ENCODE assay signal across 17 cellular contexts in genomic region chr11:1226981-1227550, GRCh38. TPM values are rescaled to one million over a fixed set of nuclear protein-coding genes. Genes with fewer than 3 reads are reported as not detected.
DNase-seq lines count a peak whose midpoint lies in the region; ATAC-seq and TF ChIP-seq lines count a peak whose summit lies in the region.
"Had no signal": no experiment of that assay in that cellular context is flagged by ENCODE, and none has a peak within 500 bp of the region (broad histone marks: within the 10 kb centered on the region; RNA-seq: fewer than 3 reads in every experiment).

No MANE protein-coding gene starts in this region.

- H3K27me3 Mint-ChIP-seq in activated naive CD4-positive, alpha-beta T cell treated with anti-CD3 and anti-CD28 coated beads, Interleukin-2, amount 10 ng/mL, durations not matched to agents 7 days and 5 days = no peaks in the 10 kb centered on the region
- H3K27me3 Mint-ChIP-seq in activated naive CD4-positive, alpha-beta T cell treated with anti-CD3 and anti-CD28 coated beads for 36 hours (ENCODE audit: low read depth) = no peaks in the 10 kb centered on the region
- H3K27me3 Mint-ChIP-seq: activated naive CD8-positive, alpha-beta T cell treated with anti-CD3 and anti-CD28 coated beads for 36 hours had no signal

- H3K36me3 ChIP-seq in suprapubic skin = no peaks in the 10 kb centered on the region

- no peak overlapping the region for H3K4me3 ChIP-seq in WI38 (ENCODE audit: low read depth, low read length)
- H3K4me3 ChIP-seq in suprapubic skin = no peak overlapping the region

- no peak for TF ChIP-seq POLR2A in suprapubic skin (IDR thresholded peaks at IDR 0.05)

- no peaks in the 10 kb centered on the region for H3K9me3 Mint-ChIP-seq in activated naive CD4-positive, alpha-beta T cell treated with anti-CD3 and anti-CD28 coated beads, Interleukin-2, amount 10 ng/mL, durations not matched to agents 7 days and 5 days
- H3K9me3 Mint-ChIP-seq in activated naive CD4-positive, alpha-beta T cell treated with anti-CD3 and anti-CD28 coated beads for 36 hours = no peaks in the 10 kb centered on the region
- H3K9me3 Mint-ChIP-seq: activated naive CD8-positive, alpha-beta T cell treated with anti-CD3 and anti-CD28 coated beads for 36 hours; stimulated activated naive CD8-positive, alpha-beta T cell treated with anti-CD3 and anti-CD28 coated beads, Interleukin-15, amount 100 ng/mL, for 72 hours; T-cell had no signal

- no CpG with 5 or more reads among the region's 23 CpGs for WGBS in suprapubic skin

- CTCF ChIA-PET in activated naive CD4-positive, alpha-beta T cell treated with anti-CD3 and anti-CD28 coated beads, Interleukin-2, amount 10 ng/mL, durations not matched to agents 7 days and 5 days (lab: Charles Lee) = no interaction called here
- CTCF ChIA-PET in activated naive CD4-positive, alpha-beta T cell treated with anti-CD3 and anti-CD28 coated beads for 36 hours (lab: Charles Lee) = no interaction called here

- no peaks in the 10 kb centered on the region for H3K4me1 Mint-ChIP-seq in activated naive CD4-positive, alpha-beta T cell treated with anti-CD3 and anti-CD28 coated beads, Interleukin-2, amount 10 ng/mL, durations not matched to agents 7 days and 5 days
- H3K4me1 Mint-ChIP-seq in activated naive CD4-positive, alpha-beta T cell treated with anti-CD3 and anti-CD28 coated beads for 36 hours (ENCODE audit: low read depth) = no peaks in the 10 kb centered on the region
- H3K4me1 Mint-ChIP-seq: activated naive CD8-positive, alpha-beta T cell treated with anti-CD3 and anti-CD28 coated beads for 36 hours; stimulated activated naive CD8-positive, alpha-beta T cell treated with anti-CD3 and anti-CD28 coated beads, Interleukin-15, amount 100 ng/mL, for 72 hours; T-cell had no signal

- peak; percentile 15 for DNase-seq in activated naive CD4-positive, alpha-beta T cell treated with anti-CD3 and anti-CD28 coated beads, Interleukin-2, amount 10 ng/mL, durations not matched to agents 7 days and 5 days
- no peak for DNase-seq in activated naive CD4-positive, alpha-beta T cell treated with anti-CD3 and anti-CD28 coated beads for 36 hours
- DNase-seq in iris pigment epithelial cell (ENCODE audit: low read depth) (peak; percentile 13), suprapubic skin (ENCODE audit: low spot score in 2 of 2) (peak; percentile 57 to 76), foreskin keratinocyte (no peak)
- no peak for DNase-seq in effector CD8-positive, alpha-beta T cell (lab: John Stamatoyannopoulos, UW)
- no peak for DNase-seq in stimulated activated naive CD4-positive, alpha-beta T cell treated with Interleukin-2 at 50 U/mL for 16 hours (lab: John Stamatoyannopoulos, UW)
- DNase-seq: activated naive CD8-positive, alpha-beta T cell treated with anti-CD3 and anti-CD28 coated beads for 36 hours; AML-193; effector CD4-positive, alpha-beta T cell; hippocampal formation; NCI-H1436; NCI-H748 treated with DMSO at 0.1 percent for 48 hours; stimulated activated naive CD8-positive, alpha-beta T cell treated with anti-CD3 and anti-CD28 coated beads, Interleukin-15, amount 100 ng/mL, for 72 hours; T-cell had no signal

- no peak for ATAC-seq in foreskin keratinocyte
- ATAC-seq: stimulated activated naive CD8-positive, alpha-beta T cell treated with anti-CD3 and anti-CD28 coated beads, Interleukin-15, amount 100 ng/mL, for 72 hours; T-cell had no signal

- H3K27ac ChIP-seq in suprapubic skin (no peak overlapping the region), foreskin keratinocyte (no peak overlapping the region)

- no peak overlapping the region for H3K27ac Mint-ChIP-seq in activated naive CD4-positive, alpha-beta T cell treated with anti-CD3 and anti-CD28 coated beads, Interleukin-2, amount 10 ng/mL, durations not matched to agents 7 days and 5 days
- H3K27ac Mint-ChIP-seq in activated naive CD4-positive, alpha-beta T cell treated with anti-CD3 and anti-CD28 coated beads for 36 hours = no peak overlapping the region
- H3K27ac Mint-ChIP-seq: activated naive CD8-positive, alpha-beta T cell treated with anti-CD3 and anti-CD28 coated beads for 36 hours; stimulated activated naive CD8-positive, alpha-beta T cell treated with anti-CD3 and anti-CD28 coated beads, Interleukin-15, amount 100 ng/mL, for 72 hours; T-cell had no signal

- intact Hi-C loops in activated naive CD4-positive, alpha-beta T cell treated with anti-CD3 and anti-CD28 coated beads for 36 hours (cut with micrococcal nuclease) = no loop called here

- no peaks in the 10 kb centered on the region for H3K36me3 Mint-ChIP-seq in activated naive CD4-positive, alpha-beta T cell treated with anti-CD3 and anti-CD28 coated beads, Interleukin-2, amount 10 ng/mL, durations not matched to agents 7 days and 5 days
- no peaks in the 10 kb centered on the region for H3K36me3 Mint-ChIP-seq in activated naive CD4-positive, alpha-beta T cell treated with anti-CD3 and anti-CD28 coated beads for 36 hours (ENCODE audit: low read depth)
- H3K36me3 Mint-ChIP-seq: activated naive CD8-positive, alpha-beta T cell treated with anti-CD3 and anti-CD28 coated beads for 36 hours; T-cell had no signal

- TF ChIP-seq EP300 in suprapubic skin (IDR thresholded peaks at IDR 0.05) = no peak

- TF ChIP-seq CTCF in WI38 (IDR thresholded peaks at IDR 0.05; ENCODE audit: low read depth, low read length) (peak; percentile 18; the same call in 1 of the 2 replicates), suprapubic skin (IDR thresholded peaks at IDR 0.05) (no peak), foreskin keratinocyte (conservative IDR thresholded peaks at IDR 0.05) (no peak)

- no peak overlapping the region for H3K4me3 Mint-ChIP-seq in activated naive CD4-positive, alpha-beta T cell treated with anti-CD3 and anti-CD28 coated beads, Interleukin-2, amount 10 ng/mL, durations not matched to agents 7 days and 5 days
- H3K4me3 Mint-ChIP-seq in activated naive CD4-positive, alpha-beta T cell treated with anti-CD3 and anti-CD28 coated beads for 36 hours = no peak overlapping the region
- H3K4me3 Mint-ChIP-seq: activated naive CD8-positive, alpha-beta T cell treated with anti-CD3 and anti-CD28 coated beads for 36 hours; stimulated activated naive CD8-positive, alpha-beta T cell treated with anti-CD3 and anti-CD28 coated beads, Interleukin-15, amount 100 ng/mL, for 72 hours; T-cell had no signal

- H3K4me1 ChIP-seq in suprapubic skin = peaks cover 8% of the 10 kb centered on the region
- no peaks in the 10 kb centered on the region for H3K4me1 ChIP-seq in foreskin keratinocyte

- no peaks in the 10 kb centered on the region for H3K9me3 ChIP-seq in suprapubic skin

- peaks cover 98% of the 10 kb centered on the region for H3K27me3 ChIP-seq in suprapubic skin
- peaks cover 10% of the 10 kb centered on the region for H3K27me3 ChIP-seq in foreskin keratinocyte

RNA-seq across cellular contexts. Expression of gene MUC5B, which starts 4.2 kb away (rescaled TPM):
- total RNA-seq in activated naive CD4-positive, alpha-beta T cell treated with anti-CD3 and anti-CD28 coated beads for 36 hours = not detected
- total RNA-seq in suprapubic skin (under 1 TPM; 0.08 to 0.34 (median 0.13) TPM), foreskin keratinocyte (not detected in 2 replicates)
- polyA plus RNA-seq in foreskin keratinocyte = not detected in 2 replicates
- total RNA-seq: activated naive CD8-positive, alpha-beta T cell treated with anti-CD3 and anti-CD28 coated beads for 36 hours; myocyte had no signal

Comparison
In these comparisons a context has a peak if more than half of its experiments do, and no peak if none do; other contexts are left out.
1. DNase-seq: peak in activated naive CD4-positive, alpha-beta T cell treated with anti-CD3 and anti-CD28 coated beads, Interleukin-2, amount 10 ng/mL, durations not matched to agents 7 days and 5 days (single experiment), iris pigment epithelial cell (single experiment) and suprapubic skin (2 of 2); none in activated naive CD4-positive, alpha-beta T cell treated with anti-CD3 and anti-CD28 coated beads for 36 hours (single experiment), effector CD8-positive, alpha-beta T cell (single experiment), stimulated activated naive CD4-positive, alpha-beta T cell treated with Interleukin-2 at 50 U/mL for 16 hours (single experiment) and foreskin keratinocyte (0 of 2).